In the genomic region with DNA sequence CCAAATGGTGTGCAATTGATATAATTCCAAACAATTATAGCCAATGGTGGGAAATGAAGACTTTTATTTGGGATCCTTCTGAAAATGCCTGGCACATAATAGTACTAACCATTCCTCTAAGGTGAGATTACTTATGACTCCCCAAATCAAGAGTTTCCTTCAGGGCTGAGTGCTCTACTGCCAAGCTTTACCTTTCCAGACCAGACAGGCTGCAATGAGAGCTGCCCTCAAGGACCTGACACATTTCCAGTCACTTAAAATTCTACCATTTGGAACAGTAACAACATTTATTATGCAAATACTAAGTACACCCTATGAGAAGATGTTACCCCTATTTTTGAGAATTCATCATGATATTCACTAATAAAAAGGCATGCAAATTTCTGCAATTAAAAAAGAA, we compare ENCODE assay signal across 18 cellular contexts.
"Had no signal": no experiment of that assay in that cellular context is flagged by ENCODE, and none has a peak within 500 bp of the region (broad histone marks: within the 10 kb centered on the region; RNA-seq: fewer than 3 reads in every experiment).

No MANE protein-coding gene starts in this region.

- H3K9me3 Mint-ChIP-seq: endodermal cell; naive thymus-derived CD4-positive, alpha-beta T cell; nephron progenitor cell; stimulated activated effector memory CD8-positive, alpha-beta T cell treated with anti-CD3 and anti-CD28 coated beads, Interleukin-12 subunit alpha, Interleukin-12 subunit beta, amount 100 ng/mL, for 72 hours; stimulated activated naive CD8-positive, alpha-beta T cell treated with anti-CD3 and anti-CD28 coated beads, Interleukin-15, amount 100 ng/mL, for 72 hours had no signal

- H3K27me3 Mint-ChIP-seq: naive thymus-derived CD4-positive, alpha-beta T cell; stimulated activated naive CD8-positive, alpha-beta T cell treated with anti-CD3 and anti-CD28 coated beads, Interleukin-15, amount 100 ng/mL, for 72 hours had no signal

- DNase-seq: effector CD4-positive, alpha-beta T cell; endodermal cell; heart left ventricle; hippocampal formation; left colon; mesendoderm; naive thymus-derived CD4-positive, alpha-beta T cell; nephron progenitor cell; psoas muscle; retina; right lobe of liver; stimulated activated CD4-positive, alpha-beta T cell treated with anti-CD3 and anti-CD28 coated beads, Interleukin-4, amount 100 ng/mL, for 1 hour; stimulated activated CD8-positive, alpha-beta memory T cell treated with anti-CD3 and anti-CD28 coated beads, Interleukin-4, amount 100 ng/mL, for 48 hours; stimulated activated naive CD8-positive, alpha-beta T cell treated with anti-CD3 and anti-CD28 coated beads, Interleukin-15, amount 100 ng/mL, for 72 hours; transverse colon had no signal

- H3K4me3 Mint-ChIP-seq: endodermal cell; naive thymus-derived CD4-positive, alpha-beta T cell; nephron progenitor cell; stimulated activated effector memory CD8-positive, alpha-beta T cell treated with anti-CD3 and anti-CD28 coated beads, Interleukin-12 subunit alpha, Interleukin-12 subunit beta, amount 100 ng/mL, for 72 hours; stimulated activated naive CD8-positive, alpha-beta T cell treated with anti-CD3 and anti-CD28 coated beads, Interleukin-15, amount 100 ng/mL, for 72 hours had no signal

- H3K27ac Mint-ChIP-seq: endodermal cell, nephron progenitor cell had no signal

- H3K27ac ChIP-seq: coronary artery, heart left ventricle, psoas muscle, right lobe of liver, thoracic aorta, transverse colon had no signal

- ATAC-seq: heart left ventricle; left colon; naive thymus-derived CD4-positive, alpha-beta T cell; psoas muscle; right lobe of liver; stimulated activated effector memory CD8-positive, alpha-beta T cell treated with anti-CD3 and anti-CD28 coated beads, Interleukin-12 subunit alpha, Interleukin-12 subunit beta, amount 100 ng/mL, for 72 hours; stimulated activated naive CD8-positive, alpha-beta T cell treated with anti-CD3 and anti-CD28 coated beads, Interleukin-15, amount 100 ng/mL, for 72 hours had no signal

- H3K4me1 Mint-ChIP-seq: nephron progenitor cell had no signal
